ENCODE assay signal across 9 cellular contexts in the genomic region with DNA sequence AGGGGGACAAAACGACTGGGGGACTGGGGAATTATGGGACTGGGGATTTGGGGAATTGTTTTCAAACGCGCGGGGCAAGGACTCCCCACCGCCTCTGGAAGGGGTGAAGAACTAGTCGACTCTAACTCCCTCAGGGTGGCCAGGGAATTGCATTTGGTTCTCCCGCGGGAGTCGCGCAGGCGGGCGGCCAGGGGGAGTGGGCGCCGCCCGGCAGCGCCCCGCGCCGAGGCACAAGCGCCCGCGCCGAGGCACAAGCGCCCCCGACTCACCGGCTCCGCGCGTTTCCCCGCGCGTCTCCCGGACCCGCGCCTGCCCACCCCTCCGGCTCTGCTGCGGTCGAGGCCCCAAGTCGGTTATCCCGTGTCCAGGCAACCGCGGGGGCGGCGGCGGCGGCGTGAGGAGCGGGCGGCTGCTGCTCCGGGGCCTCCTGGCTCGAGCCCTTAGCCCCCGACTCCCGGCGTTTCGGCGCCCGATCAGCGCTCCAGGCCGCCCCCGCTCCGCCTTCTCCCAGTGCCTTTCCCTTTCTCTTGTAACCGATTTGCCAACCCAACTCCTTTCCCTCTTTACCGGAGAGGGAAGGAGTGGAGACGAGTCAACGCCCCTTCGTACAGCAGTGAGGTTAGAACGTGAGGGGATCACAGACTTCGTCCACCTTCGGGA. TPM values are rescaled to one million over a fixed set of nuclear protein-coding genes. Genes with fewer than 3 reads are reported as not detected.
A peak's percentile ranks its signal among the peaks of the same experiment; 100 is the strongest.
DNase-seq lines count a peak whose midpoint lies in the region; ATAC-seq, FAIRE-seq and TF ChIP-seq lines count a peak whose summit lies in the region.
"Had no signal": no experiment of that assay in that cellular context is flagged by ENCODE, and none has a peak within 500 bp of the region (broad histone marks: within the 10 kb centered on the region; RNA-seq: fewer than 3 reads in every experiment).

Gene CCDC178 (minus strand): TSS at position 338 of the 660 bp plus-strand sequence. CDS start 28,633 bp downstream, outside the sequence.

- H3K27ac Mint-ChIP-seq in chondrocyte (ENCODE audit: unreplicated experiment) = no peak within 1 kb of the TSS
- H3K27ac Mint-ChIP-seq in type B pancreatic cell = peak within 1 kb of the TSS; percentile 83

- ATAC-seq in HepG2 (peak; percentile 83), GM18519 (IDR thresholded peaks at IDR 0.05; ENCODE audit: low FRiP score, unreplicated experiment) (no peak), HG02798 (IDR thresholded peaks at IDR 0.05; ENCODE audit: poor library complexity, unreplicated experiment) (no peak)

- no peaks in the 10 kb centered on the region for H4K20me1 ChIP-seq in HepG2 (ENCODE audit: insufficient read depth, low read length)

- H3K27me3 Mint-ChIP-seq in chondrocyte (ENCODE audit: low read depth) = peaks cover 2% of the 10 kb centered on the region
- peaks cover 18% of the 10 kb centered on the region for H3K27me3 Mint-ChIP-seq in type B pancreatic cell

- H3K79me2 ChIP-seq in HepG2 (ENCODE audit: insufficient read depth, low read length) = no peaks in the 10 kb centered on the region

- no peaks in the 10 kb centered on the region for H3K36me3 ChIP-seq in HepG2 (replicated peaks in 1 of 2; ENCODE audit: control insufficient read depth in 1 of 2, insufficient read depth in 2 of 2, low read length in 2 of 2)

- peaks cover 7% of the 10 kb centered on the region for H3K4me1 Mint-ChIP-seq in chondrocyte (ENCODE audit: low read depth)
- peaks cover 7% of the 10 kb centered on the region for H3K4me1 Mint-ChIP-seq in type B pancreatic cell (ENCODE audit: unreplicated experiment)

- TF ChIP-seq POLR2A in HepG2 (IDR thresholded peaks at IDR 0.05; ENCODE audit: insufficient read depth in 1 of 2, low read depth in 2 of 2, low read length in 2 of 2) = no peak

- POLR2A ChIA-PET in HepG2 (lab: Yijun Ruan, JAX) = no interaction called here

- H3K27ac ChIP-seq in HepG2 (ENCODE audit: extremely low read length, insufficient read depth, low read length) = no peak within 1 kb of the TSS

- intact Hi-C loops in HepG2 (cut with micrococcal nuclease; ENCODE audit: unreplicated experiment) = no loop called here

- peak; percentile 16 for DNase-seq in NCI-H2029 (lab: John Stamatoyannopoulos, UW)
- DNase-seq in NCI-H2029 treated with DMSO at 0.1 percent for 48 hours (lab: John Stamatoyannopoulos, UW) = no peak
- peak; percentile 83 for DNase-seq in chondrocyte (ENCODE audit: low spot score)
- no peak for DNase-seq in HepG2 (ENCODE audit: low spot score)
- peak; percentile 78 for DNase-seq in type B pancreatic cell (ENCODE audit: extremely low spot score, unreplicated experiment)
- no peak for DNase-seq in activated CD4-positive, alpha-beta T cell treated with anti-CD3 and anti-CD28 coated beads for 48 hours

- no peak within 1 kb of the TSS for H2AFZ ChIP-seq in HepG2 (ENCODE audit: low read length)

- BruUV-seq in HepG2 (replicated peaks; lab: Mats Ljungman, UMichigan) = no TSS peak

- whole genome bisulfite sequencing in HepG2 (ENCODE audit: low lambda C conversion rate) = 14% methylated on average over 17 of the region's 69 CpGs

- in situ Hi-C loops in HepG2 (cut with HindIII; ENCODE audit: extremely low pct_ligation_motif_present, low pct_unique_long_range_greater_than_20kb) = no loop called here

- no peak for TF ChIP-seq RAD21 in HepG2 (CRISPR knock-in tag; IDR thresholded peaks at IDR 0.05)

- peak within 1 kb of the TSS; percentile 83 for H3K4me3 Mint-ChIP-seq in chondrocyte (ENCODE audit: unreplicated experiment)
- H3K4me3 Mint-ChIP-seq in type B pancreatic cell = peak within 1 kb of the TSS; percentile 97

- H3K36me3 Mint-ChIP-seq in chondrocyte (ENCODE audit: low read depth) = no peaks in the 10 kb centered on the region
- no peaks in the 10 kb centered on the region for H3K36me3 Mint-ChIP-seq in type B pancreatic cell

- H3K4me2 ChIP-seq in HepG2 (ENCODE audit: low read depth, low read length) = peak within 1 kb of the TSS; percentile 53

- no peak for TF ChIP-seq EP300 in HepG2 (IDR thresholded peaks at IDR 0.05; ENCODE audit: low read depth in 2 of 2, low read length in 2 of 2)
- no peak for TF ChIP-seq EP300 in HepG2 (CRISPR knock-in tag; IDR thresholded peaks at IDR 0.05; ENCODE audit: borderline replicate concordance)

- H3K9ac ChIP-seq in HepG2 (ENCODE audit: insufficient read depth, low read depth, low read length) = no peak within 1 kb of the TSS

- H3K4me1 ChIP-seq in HepG2 (ENCODE audit: insufficient read depth, low read length) = no peaks in the 10 kb centered on the region

- peak; percentile 70 for TF ChIP-seq CTCF in chondrocyte (IDR thresholded peaks at IDR 0.05)
- TF ChIP-seq CTCF in HepG2 (CRISPR knock-in tag; IDR thresholded peaks at IDR 0.05) = no peak
- peak; percentile 66 for TF ChIP-seq CTCF in type B pancreatic cell (conservative IDR thresholded peaks at IDR 0.05)

- no peak for FAIRE-seq in HepG2 (lab: Jason Lieb, UNC)

- peak within 1 kb of the TSS in 1 of 3 experiments; percentile 37; a peak in 1 of 6 replicates for H3K4me3 ChIP-seq in HepG2 (replicated peaks in 1 of 3; ENCODE audit: insufficient read depth in 1 of 3, low read depth in 2 of 3, low read length in 3 of 3)

- peaks cover 2 to 11% of the 10 kb centered on the region in 2 experiments; a peak in 4 of 5 replicates for H3K27me3 ChIP-seq in HepG2 (ENCODE audit: control insufficient read depth in 1 of 2, insufficient read depth in 2 of 2, low read length in 2 of 2)

- H3K9me3 ChIP-seq in HepG2 (ENCODE audit: low read length) = no peaks in the 10 kb centered on the region

- CTCF ChIA-PET in HepG2 (lab: Yijun Ruan, JAX; ENCODE audit: low intra/inter-chr PET ratio, low total read pairs) = no interaction called here

- H3K9me3 Mint-ChIP-seq in chondrocyte (ENCODE audit: low read depth) (no peaks in the 10 kb centered on the region), type B pancreatic cell (no peaks in the 10 kb centered on the region)

TF ChIP-seq in HepG2, 621 proteins besides CTCF, POLR2A, EP300 and RAD21 (continues in another document):
- TF ChIP-seq ZFP1 (CRISPR knock-in tag; IDR thresholded peaks at IDR 0.05) (no peak), TOE1 (CRISPR knock-in tag; IDR thresholded peaks at IDR 0.05) (no peak), BRD4 (CRISPR knock-in tag; IDR thresholded peaks at IDR 0.05) (no peak), GATAD2A (CRISPR knock-in tag; IDR thresholded peaks at IDR 0.05) (no peak), SALL2 (CRISPR knock-in tag; IDR thresholded peaks at IDR 0.05) (no peak), ZNF563 (CRISPR knock-in tag; IDR thresholded peaks at IDR 0.05) (no peak), CSRNP2 (CRISPR knock-in tag; conservative IDR thresholded peaks at IDR 0.05; ENCODE audit: low read depth) (no peak), NR1H2 (CRISPR knock-in tag; IDR thresholded peaks at IDR 0.05; ENCODE audit: borderline replicate concordance, low read depth) (no peak), SNRNP70 (IDR thresholded peaks at IDR 0.05; ENCODE audit: low read depth, low read length) (no peak), WIZ (CRISPR knock-in tag; IDR thresholded peaks at IDR 0.05) (no peak)
- TF ChIP-seq, protein P1, sequence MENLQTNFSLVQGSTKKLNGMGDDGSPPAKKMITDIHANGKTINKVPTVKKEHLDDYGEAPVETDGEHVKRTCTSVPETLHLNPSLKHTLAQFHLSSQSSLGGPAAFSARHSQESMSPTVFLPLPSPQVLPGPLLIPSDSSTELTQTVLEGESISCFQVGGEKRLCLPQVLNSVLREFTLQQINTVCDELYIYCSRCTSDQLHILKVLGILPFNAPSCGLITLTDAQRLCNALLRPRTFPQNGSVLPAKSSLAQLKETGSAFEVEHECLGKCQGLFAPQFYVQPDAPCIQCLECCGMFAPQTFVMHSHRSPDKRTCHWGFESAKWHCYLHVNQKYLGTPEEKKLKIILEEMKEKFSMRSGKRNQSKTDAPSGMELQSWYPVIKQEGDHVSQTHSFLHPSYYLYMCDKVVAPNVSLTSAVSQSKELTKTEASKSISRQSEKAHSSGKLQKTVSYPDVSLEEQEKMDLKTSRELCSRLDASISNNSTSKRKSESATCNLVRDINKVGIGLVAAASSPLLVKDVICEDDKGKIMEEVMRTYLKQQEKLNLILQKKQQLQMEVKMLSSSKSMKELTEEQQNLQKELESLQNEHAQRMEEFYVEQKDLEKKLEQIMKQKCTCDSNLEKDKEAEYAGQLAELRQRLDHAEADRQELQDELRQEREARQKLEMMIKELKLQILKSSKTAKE (CRISPR knock-in tag; IDR thresholded peaks at IDR 0.05; ENCODE audit: borderline replicate concordance) = no peak

RNA-seq across cellular contexts. Expression of gene CCDC178, which starts in this region (rescaled TPM):
- total RNA-seq in chondrocyte (not detected in 3 replicates), HepG2 (2016; rRNA removed; fragmentation: Illumina TruSeq; extraction: Trizol) (not detected in 2 replicates), type B pancreatic cell (ENCODE audit: low replicate concordance) (0.74 and 2.8 TPM in 2 replicates)
- total RNA-seq in HepG2 (2016; cell fraction: cytosol; rRNA removed; fragmentation: Illumina TruSeq; extraction: Trizol; ENCODE audit: low read depth) = not detected in 2 replicates
- not detected in 2 replicates for total RNA-seq in HepG2 (2016; cell fraction: insoluble cytoplasmic fraction; rRNA removed; fragmentation: Illumina TruSeq; extraction: Trizol)
- not detected in 2 replicates for total RNA-seq in HepG2 (2016; cell fraction: membrane; rRNA removed; fragmentation: Illumina TruSeq; extraction: Trizol)
- total RNA-seq in HepG2 (2016; cell fraction: nucleus; rRNA removed; fragmentation: Illumina TruSeq; extraction: Trizol) = not detected in 2 replicates
- not detected in 2 replicates for polyA plus RNA-seq in HepG2 (2011; rRNA removed)
- not detected in 2 replicates for polyA plus RNA-seq in HepG2 (2011; cell fraction: cytosol; rRNA removed)
- not detected in 2 replicates for polyA plus RNA-seq in HepG2 (2011; cell fraction: nucleus; rRNA removed)
- not detected in 2 replicates for polyA plus RNA-seq in HepG2 (2012)
- not detected in 2 replicates for polyA plus RNA-seq in HepG2 (2016; cell fraction: cytosol; fragmentation: Illumina TruSeq; extraction: Trizol; ENCODE audit: low read depth)
- polyA plus RNA-seq in HepG2 (2016; cell fraction: insoluble cytoplasmic fraction; fragmentation: Illumina TruSeq; extraction: Trizol; ENCODE audit: low read depth) = not detected in 2 replicates
- polyA plus RNA-seq in HepG2 (2016; cell fraction: membrane; fragmentation: Illumina TruSeq; extraction: Trizol; ENCODE audit: low read depth) = not detected in 2 replicates
- polyA plus RNA-seq in HepG2 (2016; cell fraction: nucleus; fragmentation: Illumina TruSeq; extraction: Trizol; ENCODE audit: insufficient read depth, low read depth) = not detected in 2 replicates
- not detected in 2 replicates for polyA minus RNA-seq in HepG2 (2011; rRNA and poly(A)+ RNA removed; ENCODE audit: low replicate concordance)
- polyA minus RNA-seq in HepG2 (2011; cell fraction: cytosol; rRNA and poly(A)+ RNA removed) = not detected in 2 replicates
- polyA minus RNA-seq in HepG2 (2011; cell fraction: nucleus; rRNA and poly(A)+ RNA removed) = not detected in 2 replicates
- polyA plus RNA-seq: BJ had no signal

Comparison
In these comparisons a context has a peak if more than half of its experiments do, and no peak if none do; other contexts are left out.
1. DNase-seq: peak in NCI-H2029 (single experiment) and type B pancreatic cell (single experiment); none in NCI-H2029 treated with DMSO at 0.1 percent for 48 hours (single experiment), HepG2 (single experiment) and activated CD4-positive, alpha-beta T cell treated with anti-CD3 and anti-CD28 coated beads for 48 hours (single experiment).
2. Peak in DNase-seq in chondrocyte; RNA of the gene not detected or under 1 TPM.
3. Peak in ATAC-seq and H3K4me2 ChIP-seq in HepG2; RNA of the gene not detected or under 1 TPM.